ENCODE assay signal across 17 cellular contexts in the genomic region with DNA sequence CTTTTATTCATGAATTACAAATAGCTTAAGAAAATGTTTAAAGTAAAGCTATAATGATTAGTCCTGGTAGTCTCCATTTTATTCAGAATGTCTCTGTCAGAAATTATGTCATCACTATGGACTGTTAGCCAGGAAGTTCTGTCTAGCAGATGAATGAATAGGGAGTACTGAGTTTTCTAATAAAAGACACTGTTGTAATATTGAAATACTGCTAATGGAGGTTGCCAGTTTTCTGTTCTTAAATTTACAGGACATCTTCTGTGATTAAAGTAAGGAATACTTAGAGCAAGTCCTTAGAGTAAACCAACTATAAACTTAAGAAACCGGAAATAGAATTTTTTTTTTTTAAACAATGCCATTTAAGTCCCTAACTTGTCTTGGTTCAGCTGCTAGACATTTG.
A peak's percentile ranks its signal among the peaks of the same experiment; 100 is the strongest.
DNase-seq lines count a peak whose midpoint lies in the region; ATAC-seq, FAIRE-seq and TF ChIP-seq lines count a peak whose summit lies in the region.
"Had no signal": no experiment of that assay in that cellular context is flagged by ENCODE, and none has a peak within 500 bp of the region (broad histone marks: within the 10 kb centered on the region; RNA-seq: fewer than 3 reads in every experiment).

No MANE protein-coding gene starts in this region.

- no peaks in the 10 kb centered on the region for H3K9me3 ChIP-seq in pancreas
- H3K9me3 ChIP-seq: right atrium auricular region, tibial artery had no signal

- H3K4me3 Mint-ChIP-seq in activated T-helper 1 cell treated with anti-CD3 and anti-CD28 coated beads, Interleukin-12 subunit alpha, Interleukin-12 subunit beta, Interleukin-2, Interleukin-4 antibody, amounts not matched to agents 30 ng/mL and 10 ng/mL and 1 ng/mL, durations not matched to agents 14 hours and 24 hours and 36 hours = no peak overlapping the region
- H3K4me3 Mint-ChIP-seq: activated CD8-positive, alpha-beta T cell treated with anti-CD3 and anti-CD28 coated beads for 36 hours; activated T-helper 17 cell treated with anti-CD3 and anti-CD28 coated beads, Interleukin-2, amount 50 U/mL, for 72 hours; naive B cell had no signal

- H3K4me3 ChIP-seq in pancreas = no peak overlapping the region
- H3K4me3 ChIP-seq: BLaER1 treated with 17β-estradiol and CSF1 and Interleukin-3, amounts not matched to agents 10 nM and 100 nM; right atrium auricular region; tibial artery had no signal

- no peaks in the 10 kb centered on the region for H3K36me3 ChIP-seq in pancreas
- H3K36me3 ChIP-seq: right atrium auricular region had no signal

- H3K4me1 Mint-ChIP-seq in activated T-helper 1 cell treated with anti-CD3 and anti-CD28 coated beads, Interleukin-12 subunit alpha, Interleukin-12 subunit beta, Interleukin-2, Interleukin-4 antibody, amounts not matched to agents 30 ng/mL and 10 ng/mL and 1 ng/mL, durations not matched to agents 14 hours and 24 hours and 36 hours (ENCODE audit: low read depth) = no peaks in the 10 kb centered on the region
- H3K4me1 Mint-ChIP-seq: activated T-helper 17 cell treated with anti-CD3 and anti-CD28 coated beads, Interleukin-2, amount 50 U/mL, for 72 hours had no signal

- peaks cover 17% of the 10 kb centered on the region for H3K9me3 Mint-ChIP-seq in activated T-helper 1 cell treated with anti-CD3 and anti-CD28 coated beads, Interleukin-12 subunit alpha, Interleukin-12 subunit beta, Interleukin-2, Interleukin-4 antibody, amounts not matched to agents 30 ng/mL and 10 ng/mL and 1 ng/mL, durations not matched to agents 14 hours and 24 hours and 36 hours

- H3K27ac Mint-ChIP-seq in activated T-helper 1 cell treated with anti-CD3 and anti-CD28 coated beads, Interleukin-12 subunit alpha, Interleukin-12 subunit beta, Interleukin-2, Interleukin-4 antibody, amounts not matched to agents 30 ng/mL and 10 ng/mL and 1 ng/mL, durations not matched to agents 14 hours and 24 hours and 36 hours = no peak overlapping the region
- H3K27ac Mint-ChIP-seq: activated CD8-positive, alpha-beta T cell treated with anti-CD3 and anti-CD28 coated beads for 36 hours; activated T-helper 17 cell treated with anti-CD3 and anti-CD28 coated beads, Interleukin-2, amount 50 U/mL, for 72 hours had no signal

- FAIRE-seq in pancreas (lab: Jason Lieb, UNC) = peak; percentile 43
- FAIRE-seq: GM12892 had no signal

- DNase-seq in GM20000 (ENCODE audit: low spot score) (peak; percentile 3), astrocyte of the hippocampus (ENCODE audit: low read depth, low spot score) (peak; percentile 28), globus pallidus (ENCODE audit: low spot score) (peak; percentile 42), pancreas (no peak), cerebellum (ENCODE audit: low spot score) (no peak), ecto neural progenitor cell (ENCODE audit: low spot score) (no peak)
- DNase-seq in activated T-helper 1 cell treated with anti-CD3 and anti-CD28 coated beads, Interleukin-12 subunit alpha, Interleukin-12 subunit beta, Interleukin-2, Interleukin-4 antibody, amounts not matched to agents 30 ng/mL and 10 ng/mL and 1 ng/mL, durations not matched to agents 14 hours and 24 hours and 36 hours (ENCODE audit: low spot score) = no peak
- DNase-seq: activated CD8-positive, alpha-beta T cell treated with anti-CD3 and anti-CD28 coated beads for 36 hours; left cardiac atrium; naive B cell; stimulated activated CD8-positive, alpha-beta memory T cell treated with anti-CD3 and anti-CD28 coated beads, Interleukin-4, amount 100 ng/mL, for 48 hours; tibial artery had no signal

- H3K27me3 ChIP-seq in pancreas = no peaks in the 10 kb centered on the region
- H3K27me3 ChIP-seq: BLaER1 treated with 17β-estradiol and CSF1 and Interleukin-3, amounts not matched to agents 10 nM and 100 nM; right atrium auricular region; tibial artery had no signal

- intact Hi-C loops in pancreas (cut with DNase I) = no loop called here
- intact Hi-C loops in activated T-helper 1 cell treated with anti-CD3 and anti-CD28 coated beads, Interleukin-12 subunit alpha, Interleukin-12 subunit beta, Interleukin-2, Interleukin-4 antibody, amounts not matched to agents 30 ng/mL and 10 ng/mL and 1 ng/mL, durations not matched to agents 14 hours and 24 hours and 36 hours (cut with micrococcal nuclease) = no loop called here

- 83 to 91% methylated on average over 1 of the region's 1 CpG for WGBS in pancreas, 2 donors

- H3K4me1 ChIP-seq in pancreas = peaks cover 0 to 4% (median 0%) of the 10 kb centered on the region in 3 donors
- H3K4me1 ChIP-seq: BLaER1 treated with 17β-estradiol and CSF1 and Interleukin-3, amounts not matched to agents 10 nM and 100 nM had no signal

- no peaks in the 10 kb centered on the region for H3K27me3 Mint-ChIP-seq in activated T-helper 1 cell treated with anti-CD3 and anti-CD28 coated beads, Interleukin-12 subunit alpha, Interleukin-12 subunit beta, Interleukin-2, Interleukin-4 antibody, amounts not matched to agents 30 ng/mL and 10 ng/mL and 1 ng/mL, durations not matched to agents 14 hours and 24 hours and 36 hours (ENCODE audit: insufficient read depth)
- H3K27me3 Mint-ChIP-seq: activated CD8-positive, alpha-beta T cell treated with anti-CD3 and anti-CD28 coated beads for 36 hours; activated T-helper 17 cell treated with anti-CD3 and anti-CD28 coated beads, Interleukin-2, amount 50 U/mL, for 72 hours; naive B cell had no signal

- ATAC-seq in pancreas (no peak), HG03432 (IDR thresholded peaks at IDR 0.05; ENCODE audit: unreplicated experiment) (no peak)
- ATAC-seq: activated CD8-positive, alpha-beta T cell treated with anti-CD3 and anti-CD28 coated beads for 36 hours; activated T-helper 17 cell treated with anti-CD3 and anti-CD28 coated beads, Interleukin-2, amount 50 U/mL, for 72 hours; left cardiac atrium had no signal

- TF ChIP-seq CTCF in GM20000 (IDR thresholded peaks at IDR 0.05; ENCODE audit: extremely low read depth, missing control alignments) = no peak
- TF ChIP-seq CTCF in pancreas (IDR thresholded peaks at IDR 0.05) = no peak

- no peak overlapping the region for H3K27ac ChIP-seq in pancreas
- H3K27ac ChIP-seq: BLaER1 treated with 17β-estradiol and CSF1 and Interleukin-3, amounts not matched to agents 10 nM and 100 nM; right atrium auricular region; tibial artery had no signal

- peaks cover 8% of the 10 kb centered on the region for H3K36me3 Mint-ChIP-seq in activated T-helper 1 cell treated with anti-CD3 and anti-CD28 coated beads, Interleukin-12 subunit alpha, Interleukin-12 subunit beta, Interleukin-2, Interleukin-4 antibody, amounts not matched to agents 30 ng/mL and 10 ng/mL and 1 ng/mL, durations not matched to agents 14 hours and 24 hours and 36 hours (ENCODE audit: low read depth)

Comparison
In these comparisons a context has a peak if more than half of its experiments do, and no peak if none do; other contexts are left out.
1. DNase-seq: peak in GM20000 (single experiment), astrocyte of the hippocampus (single experiment) and globus pallidus (single experiment); none in pancreas (0 of 6), cerebellum (single experiment), ecto neural progenitor cell (single experiment) and activated T-helper 1 cell treated with anti-CD3 and anti-CD28 coated beads, Interleukin-12 subunit alpha, Interleukin-12 subunit beta, Interleukin-2, Interleukin-4 antibody, amounts not matched to agents 30 ng/mL and 10 ng/mL and 1 ng/mL, durations not matched to agents 14 hours and 24 hours and 36 hours (single experiment).